In genomic region chr9:13673348-13673747, GRCh38 we compare ENCODE assay signal across 8 cellular contexts.
"Had no signal": no experiment of that assay in that cellular context is flagged by ENCODE, and none has a peak within 500 bp of the region (broad histone marks: within the 10 kb centered on the region; RNA-seq: fewer than 3 reads in every experiment).

No MANE protein-coding gene starts in this region.

- H3K4me3 ChIP-seq: GM12878 had no signal

- ATAC-seq: GM12878 had no signal

- DNase-seq: GDM1, GF-D8 had no signal

- FAIRE-seq: G401.6, GM12878, GM12891, GM12892, GM18507, GM19239 had no signal
